In the genomic region with DNA sequence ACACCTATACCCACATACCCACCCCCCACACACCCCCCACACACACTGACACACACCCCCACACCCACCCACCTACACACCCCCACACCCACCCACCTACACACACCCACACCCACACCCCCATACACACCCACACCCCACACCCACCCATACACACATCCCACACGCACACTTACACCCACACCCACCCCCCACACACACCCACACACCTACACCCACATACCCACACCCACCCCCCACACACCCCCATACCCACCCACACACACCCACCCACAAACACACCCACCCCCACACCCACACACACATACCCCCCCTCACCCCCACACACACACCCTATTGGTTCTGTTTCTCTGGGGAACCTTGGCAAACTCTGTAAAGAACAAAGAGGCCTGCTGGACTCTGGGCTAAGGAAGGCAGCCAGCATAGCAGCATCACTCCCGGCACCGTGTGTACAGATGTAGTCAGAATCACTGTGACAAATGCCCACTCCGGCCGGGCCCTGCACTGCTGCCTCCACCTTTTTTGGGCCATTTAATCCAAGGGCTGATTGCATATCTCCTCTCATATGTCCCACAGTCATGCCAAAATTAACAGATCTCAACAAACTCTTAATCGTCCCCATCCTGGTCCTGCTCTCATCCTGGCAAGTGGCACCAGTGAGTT, we compare ENCODE assay signal across 20 cellular contexts. TPM values are rescaled to one million over a fixed set of nuclear protein-coding genes. Genes with fewer than 3 reads are reported as not detected.
DNase-seq lines count a peak whose midpoint lies in the region; ATAC-seq, FAIRE-seq and TF ChIP-seq lines count a peak whose summit lies in the region.
"Had no signal": no experiment of that assay in that cellular context is flagged by ENCODE, and none has a peak within 500 bp of the region (broad histone marks: within the 10 kb centered on the region; RNA-seq: fewer than 3 reads in every experiment).

No MANE protein-coding gene starts in this region.

- no TSS peak for BruUV-seq in GM12878 (replicated peaks; lab: Mats Ljungman, UMichigan)

- DNase-seq in activated naive CD8-positive, alpha-beta T cell treated with anti-CD3 and anti-CD28 coated beads for 36 hours, result no peak
- DNase-seq in GM12878 (ENCODE audit: low read depth, low spot score) (peak; percentile 5), kidney (peak; percentile 50), thyroid gland (peak; percentile 51 to 52), middle frontal gyrus (ENCODE audit: extremely low spot score, low spot score) (no peak), HPDE6-E6E7 (ENCODE audit: extremely low spot score) (no peak)
- DNase-seq: amniotic stem cell; CD8-positive, alpha-beta memory T cell; central memory CD4-positive, alpha-beta T cell; dorsolateral prefrontal cortex; left colon; NCI-H510A treated with DMSO at 0.1 percent for 48 hours; occipital lobe; stimulated activated naive CD4-positive, alpha-beta T cell treated with Interleukin-2 at 50 U/mL for 16 hours; transverse colon had no signal

- H3K36me3 ChIP-seq in GM12878 (ENCODE audit: control insufficient read depth in 2 of 2, insufficient read depth in 2 of 2, low read length in 1 of 2) (no peaks in the 10 kb centered on the region), kidney (ENCODE audit: control insufficient read depth in 1 of 2, insufficient read depth in 2 of 2, low read length in 2 of 2) (no peaks in the 10 kb centered on the region), thyroid gland (no peaks in the 10 kb centered on the region)
- H3K36me3 ChIP-seq: esophagus muscularis mucosa, transverse colon had no signal

- WGBS in GM12878 (ENCODE audit: insufficient coverage, insufficient replicate concordance, low lambda C conversion rate, missing lambda C conversion rate), result 76% methylated on average over 5 of the region's 6 CpGs
- 38 to 47% methylated on average over 5 of the region's 6 CpGs for WGBS in thyroid gland, 2 donors

- TF ChIP-seq POLR2A in GM12878 (IDR thresholded peaks at IDR 0.05; ENCODE audit: low read depth, low read length) (no peak), thyroid gland (IDR thresholded peaks at IDR 0.05) (no peak)

- H3K4me3 Mint-ChIP-seq in activated naive CD8-positive, alpha-beta T cell, result no peak overlapping the region
- H3K4me3 Mint-ChIP-seq in activated naive CD8-positive, alpha-beta T cell treated with anti-CD3 and anti-CD28 coated beads for 36 hours, result no peak overlapping the region
- H3K4me3 Mint-ChIP-seq: CD8-positive, alpha-beta memory T cell had no signal

- H3K36me3 Mint-ChIP-seq in activated naive CD8-positive, alpha-beta T cell, result no peaks in the 10 kb centered on the region
- H3K36me3 Mint-ChIP-seq in activated naive CD8-positive, alpha-beta T cell treated with anti-CD3 and anti-CD28 coated beads for 36 hours, result no peaks in the 10 kb centered on the region
- H3K36me3 Mint-ChIP-seq: CD8-positive, alpha-beta memory T cell had no signal

- no peaks in the 10 kb centered on the region for H4K20me1 ChIP-seq in GM12878 (ENCODE audit: control insufficient read depth, insufficient read depth)

- no peak overlapping the region for H2AFZ ChIP-seq in GM12878 (ENCODE audit: control insufficient read depth, low read depth, low read length)

- POLR2A ChIA-PET in GM12878 (lab: Charles Lee), result no interaction called here

- intact Hi-C loops in GM12878 (cut with micrococcal nuclease; ENCODE audit: unreplicated experiment), result no loop called here
- intact Hi-C loops in kidney (cut with DNase I), result no loop called here
- intact Hi-C loops in thyroid gland (cut with DNase I), result no loop called here

- peak overlapping the region; percentile 34 for H3K27ac Mint-ChIP-seq in activated naive CD8-positive, alpha-beta T cell
- no peak overlapping the region for H3K27ac Mint-ChIP-seq in activated naive CD8-positive, alpha-beta T cell treated with anti-CD3 and anti-CD28 coated beads for 36 hours

- H3K4me3 ChIP-seq in GM12878 (no peak overlapping the region), kidney (ENCODE audit: low read length in 2 of 2) (no peak overlapping the region), thyroid gland (replicated peaks in 1 of 3) (no peak overlapping the region)
- H3K4me3 ChIP-seq: esophagus muscularis mucosa, K562, transverse colon had no signal

- H3K9me3 ChIP-seq in GM12878 (replicated peaks; ENCODE audit: control insufficient read depth, insufficient read depth, low read length) (no peaks in the 10 kb centered on the region), kidney (ENCODE audit: control insufficient read depth in 1 of 2, low read length in 2 of 2) (no peaks in the 10 kb centered on the region), thyroid gland (no peaks in the 10 kb centered on the region)
- H3K9me3 ChIP-seq: esophagus muscularis mucosa, transverse colon had no signal

- H3K27me3 ChIP-seq in GM12878 (replicated peaks in 1 of 2; ENCODE audit: control insufficient read depth in 2 of 2, insufficient read depth in 2 of 2, low read length in 1 of 2), result no peaks in the 10 kb centered on the region
- no peaks in the 10 kb centered on the region for H3K27me3 ChIP-seq in thyroid gland
- H3K27me3 ChIP-seq: dorsolateral prefrontal cortex, transverse colon had no signal

- FAIRE-seq in GM12878 (lab: Jason Lieb, UNC) (no peak), kidney (lab: Jason Lieb, UNC) (no peak)
- FAIRE-seq: K562, TTC549 had no signal

- in situ Hi-C loops in GM12878 (cut with MboI), result no loop called here

- H3K9ac ChIP-seq in GM12878 (ENCODE audit: control insufficient read depth, insufficient read depth, low read length) (no peak overlapping the region), kidney (ENCODE audit: low read length in 2 of 2) (no peak overlapping the region)

- TF ChIP-seq CTCF in GM12878 (IDR thresholded peaks at IDR 0.05 in 2 of 3, conservative IDR thresholded peaks at IDR 0.05 in 1 of 3; ENCODE audit: control insufficient read depth in 2 of 3, extremely low read depth in 1 of 3, insufficient read depth in 1 of 3, low read depth in 3 of 3, low read length in 3 of 3) (no peak), kidney (IDR thresholded peaks at IDR 0.05; ENCODE audit: borderline replicate concordance, extremely low read depth, insufficient read depth) (no peak), thyroid gland (IDR thresholded peaks at IDR 0.05) (no peak)

- H3K4me1 ChIP-seq in GM12878 (ENCODE audit: control insufficient read depth, insufficient read depth, low read length), result no peaks in the 10 kb centered on the region
- H3K4me1 ChIP-seq in kidney (ENCODE audit: control insufficient read depth in 1 of 2, insufficient read depth in 1 of 2, low read depth in 1 of 2, low read length in 2 of 2), result peaks cover 0 to 2% of the 10 kb centered on the region in 2 donors
- H3K4me1 ChIP-seq in thyroid gland, result peaks cover 24 to 57% of the 10 kb centered on the region in 2 donors
- H3K4me1 ChIP-seq: transverse colon had no signal

- H3K27ac ChIP-seq in GM12878 (ENCODE audit: control insufficient read depth, insufficient read depth), result no peak overlapping the region
- no peak overlapping the region for H3K27ac ChIP-seq in kidney (ENCODE audit: low read depth in 2 of 2, low read length in 2 of 2)
- peak overlapping the region in 1 of 3 donors; percentile 47 for H3K27ac ChIP-seq in thyroid gland
- H3K27ac ChIP-seq: dorsolateral prefrontal cortex, esophagus muscularis mucosa, transverse colon had no signal

- CTCF ChIA-PET in GM12878 (lab: Yijun Ruan, JAX), result no interaction called here

- TF ChIP-seq EP300 in GM12878 (IDR thresholded peaks at IDR 0.05; ENCODE audit: borderline replicate concordance in 1 of 2, control insufficient read depth in 1 of 2, low read depth in 2 of 2, low read length in 2 of 2), result no peak

- SMC1A ChIA-PET in GM12878 (lab: Charles Lee; ENCODE audit: uncharacterized antibody, unreplicated experiment), result no interaction called here

- no peaks in the 10 kb centered on the region for H3K27me3 Mint-ChIP-seq in activated naive CD8-positive, alpha-beta T cell
- no peaks in the 10 kb centered on the region for H3K27me3 Mint-ChIP-seq in activated naive CD8-positive, alpha-beta T cell treated with anti-CD3 and anti-CD28 coated beads for 36 hours

- no peak for TF ChIP-seq RAD21 in GM12878 (IDR thresholded peaks at IDR 0.05; ENCODE audit: insufficient read depth, low read depth, low read length)

- H3K79me2 ChIP-seq in GM12878 (ENCODE audit: control insufficient read depth, insufficient read depth, low read length), result no peaks in the 10 kb centered on the region

- peaks cover 4% of the 10 kb centered on the region for H3K4me1 Mint-ChIP-seq in activated naive CD8-positive, alpha-beta T cell (ENCODE audit: low read depth)
- no peaks in the 10 kb centered on the region for H3K4me1 Mint-ChIP-seq in activated naive CD8-positive, alpha-beta T cell treated with anti-CD3 and anti-CD28 coated beads for 36 hours

- no peak for ATAC-seq in GM12878
- no peak for ATAC-seq in GM21723 (IDR thresholded peaks at IDR 0.05; ENCODE audit: unreplicated experiment)
- ATAC-seq: K562, left colon had no signal

- no peaks in the 10 kb centered on the region for H3K9me3 Mint-ChIP-seq in activated naive CD8-positive, alpha-beta T cell (ENCODE audit: low read depth)
- H3K9me3 Mint-ChIP-seq in activated naive CD8-positive, alpha-beta T cell treated with anti-CD3 and anti-CD28 coated beads for 36 hours, result no peaks in the 10 kb centered on the region
- H3K9me3 Mint-ChIP-seq: CD8-positive, alpha-beta memory T cell had no signal

- RAD21 ChIA-PET in GM12878 (lab: Charles Lee; ENCODE audit: unreplicated experiment), result no interaction called here

- H3K4me2 ChIP-seq in GM12878 (ENCODE audit: control insufficient read depth, insufficient read depth), result no peak overlapping the region

RNA-seq across cellular contexts. Expression of a gene that starts 42.3 kb away (rescaled TPM):
- under 1 TPM; 0.21 to 0.22 TPM for total RNA-seq in activated naive CD8-positive, alpha-beta T cell treated with anti-CD3 and anti-CD28 coated beads for 36 hours
- not detected in 2 replicates for total RNA-seq in GM12878 (2013; cell fraction: nucleolus; rRNA removed)
- total RNA-seq in GM12878 (2014; rRNA removed) (0.05 and 0.11 TPM in 2 replicates), GM12878 (2014; rRNA removed; fragmentation: Illumina TruSeq; extraction: Trizol) (0.05 TPM in 1 of 2 replicates, not detected in the other), GM12878 (2021) (0.08 TPM in 1 of 2 replicates, not detected in the other), kidney (8.7 TPM), thyroid gland (100 to 1,000 TPM in 2 of 4 donors, 10 to 100 TPM in 2; 76.6 to 108 (median 95.7) TPM)
- polyA plus RNA-seq in GM12878 (2011; ENCODE audit: low read depth), result not detected
- polyA plus RNA-seq in GM12878 (2011; rRNA removed) (not detected in 2 replicates), GM12878 (2014; fragmentation: Illumina TruSeq; extraction: Trizol) (0.03 TPM in 1 of 2 replicates, not detected in the other), GM12878 (2014; fragmentation: Nextera tagmentation; extraction: Ambion mirVana) (not detected), GM12878 (2014; rRNA removed) (0.09 TPM in 1 of 2 replicates, not detected in the other), GM12878 (2016; fragmentation: Nextera tagmentation; extraction: Ambion mirVana) (under 1 TPM; 0.07 to 0.83 TPM), kidney (ENCODE audit: insufficient read depth, low read depth, low replicate concordance) (4.1 TPM)
- polyA plus RNA-seq in GM12878 (2011; cell fraction: cytosol; rRNA removed), result not detected in 2 replicates
- polyA plus RNA-seq in GM12878 (2011; cell fraction: nucleus; rRNA removed), result 0.10 and 0.12 TPM in 2 replicates
- 0.08 TPM in 1 of 2 replicates, not detected in the other for polyA plus RNA-seq in GM12878 (2012)
- not detected in 2 replicates for polyA minus RNA-seq in GM12878 (2011; rRNA and poly(A)+ RNA removed)
- polyA minus RNA-seq in GM12878 (2011; cell fraction: cytosol; rRNA and poly(A)+ RNA removed), result not detected in 2 replicates
- 0.12 and 0.29 TPM in 2 replicates for polyA minus RNA-seq in GM12878 (2011; cell fraction: nucleus; rRNA and poly(A)+ RNA removed)
- polyA plus RNA-seq: CD8-positive, alpha-beta memory T cell; K562 had no signal

Comparison
In these comparisons a context has a peak if more than half of its experiments do, and no peak if none do; other contexts are left out.
1. DNase-seq: peak in GM12878 (single experiment), kidney (single experiment) and thyroid gland (2 of 2); none in activated naive CD8-positive, alpha-beta T cell treated with anti-CD3 and anti-CD28 coated beads for 36 hours (single experiment), middle frontal gyrus (single experiment) and HPDE6-E6E7 (single experiment).